In the genomic region with DNA sequence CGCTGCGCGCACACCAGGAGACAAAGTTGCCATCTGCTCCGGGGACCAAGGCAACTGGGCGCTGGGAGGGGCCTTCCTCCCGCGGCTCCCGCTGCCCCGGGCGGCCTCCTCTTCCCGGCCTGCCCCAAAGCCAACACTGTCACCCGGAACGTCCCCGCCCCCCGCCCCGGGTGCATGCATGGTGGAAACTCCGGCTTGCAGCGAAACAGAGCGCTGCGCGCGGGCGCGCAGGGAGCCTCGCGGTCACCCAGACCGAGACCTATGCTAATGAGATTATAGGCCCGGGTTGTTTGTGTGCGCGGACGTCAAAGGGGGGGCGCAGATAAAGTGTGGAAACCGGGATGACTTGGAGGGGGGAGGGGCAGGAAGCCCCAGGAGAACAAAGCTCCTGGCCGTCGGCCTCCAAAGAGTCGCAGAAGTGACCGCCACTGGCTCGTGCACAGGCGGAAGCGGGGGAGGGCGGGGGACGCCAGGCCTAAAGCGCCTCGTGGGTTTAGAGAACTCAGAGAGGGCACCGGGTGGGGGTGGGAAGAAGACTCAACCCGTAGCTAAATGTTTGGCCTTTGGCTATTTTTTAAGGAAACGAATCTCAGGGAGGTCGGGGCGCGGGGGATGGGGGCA, we compare ENCODE assay signal across 8 cellular contexts.
A peak's percentile ranks its signal among the peaks of the same experiment; 100 is the strongest.
DNase-seq lines count a peak whose midpoint lies in the region; ATAC-seq and TF ChIP-seq lines count a peak whose summit lies in the region.

No MANE protein-coding gene starts in this region.

- H3F3A ChIP-seq in neural progenitor cell (ENCODE audit: low read depth): peaks cover 57% of the 10 kb centered on the region

- H3K4me1 Mint-ChIP-seq in dendritic cell treated with granulocyte-macrophage colony-stimulating factor and Interleukin-4, amounts not matched to agents 40 ng/mL and 50 ng/mL, for 4 days (ENCODE audit: low read depth): peaks cover 55% of the 10 kb centered on the region
- H3K4me1 Mint-ChIP-seq in neural progenitor cell (peaks cover 44% of the 10 kb centered on the region), HFFc6 (ENCODE audit: low read depth) (peaks cover 10% of the 10 kb centered on the region; the same call in 1 of the 2 replicates)

- TF ChIP-seq CTCF in GM10266 (IDR thresholded peaks at IDR 0.05; ENCODE audit: control insufficient read depth, insufficient read depth, low read depth, missing control alignments) (no peak), Peyer's patch (IDR thresholded peaks at IDR 0.05) (no peak), neural progenitor cell (IDR thresholded peaks at IDR 0.05) (no peak), HFFc6 (IDR thresholded peaks at IDR 0.05) (no peak)

- no peak for ATAC-seq in HG02759 (IDR thresholded peaks at IDR 0.05; ENCODE audit: unreplicated experiment)

- H3K79me2 ChIP-seq in neural progenitor cell (ENCODE audit: low read depth): peaks cover 4% of the 10 kb centered on the region

- no peak overlapping the region for H2AFZ ChIP-seq in neural progenitor cell (replicated peaks)

- H3K4me3 ChIP-seq in Peyer's patch (peak overlapping the region in 3 of 4 donors; percentile 11 to 24 (median 18)), neural progenitor cell (peak overlapping the region; percentile 47)

- H3K27ac Mint-ChIP-seq in dendritic cell treated with granulocyte-macrophage colony-stimulating factor and Interleukin-4, amounts not matched to agents 40 ng/mL and 50 ng/mL, for 4 days: no peak overlapping the region
- no peak overlapping the region for H3K27ac Mint-ChIP-seq in neural progenitor cell
- H3K27ac Mint-ChIP-seq in HFFc6: no peak overlapping the region

- H3K36me3 Mint-ChIP-seq in dendritic cell treated with granulocyte-macrophage colony-stimulating factor and Interleukin-4, amounts not matched to agents 40 ng/mL and 50 ng/mL, for 4 days (ENCODE audit: low read depth): no peaks in the 10 kb centered on the region
- H3K36me3 Mint-ChIP-seq in neural progenitor cell: no peaks in the 10 kb centered on the region
- H3K36me3 Mint-ChIP-seq in HFFc6 (ENCODE audit: low read depth): no peaks in the 10 kb centered on the region

- no peaks in the 10 kb centered on the region for H3K36me3 ChIP-seq in Peyer's patch
- H3K36me3 ChIP-seq in neural progenitor cell: no peaks in the 10 kb centered on the region

- peak; percentile 39 for DNase-seq in GM10266 (ENCODE audit: extremely low spot score)
- DNase-seq in Peyer's patch: peak in 1 of 3 donors; percentile 50
- DNase-seq in neural progenitor cell (ENCODE audit: low spot score): peak; percentile 72
- no peak for DNase-seq in GF-D8 (lab: John Stamatoyannopoulos, UW)
- no peak for DNase-seq in NK-92 (lab: John Stamatoyannopoulos, UW; ENCODE audit: unreplicated experiment)
- no peak for DNase-seq in HFFc6

- H3K27me3 ChIP-seq in Peyer's patch (no peaks in the 10 kb centered on the region), neural progenitor cell (peaks cover 98% of the 10 kb centered on the region)

- H3K4me3 Mint-ChIP-seq in dendritic cell treated with granulocyte-macrophage colony-stimulating factor and Interleukin-4, amounts not matched to agents 40 ng/mL and 50 ng/mL, for 4 days: peak overlapping the region; percentile 65
- peak overlapping the region; percentile 81 for H3K4me3 Mint-ChIP-seq in neural progenitor cell
- H3K4me3 Mint-ChIP-seq in HFFc6: no peak overlapping the region

- H3K9me3 ChIP-seq in Peyer's patch (no peaks in the 10 kb centered on the region), neural progenitor cell (ENCODE audit: low read depth) (no peaks in the 10 kb centered on the region)

- H3K27me3 Mint-ChIP-seq in dendritic cell treated with granulocyte-macrophage colony-stimulating factor and Interleukin-4, amounts not matched to agents 40 ng/mL and 50 ng/mL, for 4 days: peaks cover 88% of the 10 kb centered on the region
- H3K27me3 Mint-ChIP-seq in neural progenitor cell (ENCODE audit: insufficient read depth, low read depth) (peaks cover 39% of the 10 kb centered on the region), HFFc6 (ENCODE audit: insufficient read depth) (peaks cover 10% of the 10 kb centered on the region)

- no peak overlapping the region for H3K9ac ChIP-seq in neural progenitor cell

- TF ChIP-seq POLR2A in Peyer's patch (IDR thresholded peaks at IDR 0.05): no peak

- peak overlapping the region; percentile 74 for H3K4me2 ChIP-seq in neural progenitor cell

- H4K20me1 ChIP-seq in neural progenitor cell (ENCODE audit: low read depth): no peaks in the 10 kb centered on the region

- H3K27ac ChIP-seq in Peyer's patch (no peak overlapping the region), neural progenitor cell (no peak overlapping the region)

- H3K9me3 Mint-ChIP-seq in dendritic cell treated with granulocyte-macrophage colony-stimulating factor and Interleukin-4, amounts not matched to agents 40 ng/mL and 50 ng/mL, for 4 days: no peaks in the 10 kb centered on the region
- H3K9me3 Mint-ChIP-seq in neural progenitor cell: peaks cover 12% of the 10 kb centered on the region
- no peaks in the 10 kb centered on the region for H3K9me3 Mint-ChIP-seq in HFFc6

- intact Hi-C loops in dendritic cell treated with granulocyte-macrophage colony-stimulating factor and Interleukin-4, amounts not matched to agents 40 ng/mL and 50 ng/mL, for 4 days (cut with micrococcal nuclease): no loop called here

- peaks cover 0 to 16% (median 8%) of the 10 kb centered on the region in 4 donors for H3K4me1 ChIP-seq in Peyer's patch
- H3K4me1 ChIP-seq in neural progenitor cell: peaks cover 49% of the 10 kb centered on the region

Comparison
In these comparisons a context has a peak if more than half of its experiments do, and no peak if none do; other contexts are left out.
1. DNase-seq: peak in GM10266 (single experiment) and neural progenitor cell (single experiment); none in GF-D8 (single experiment), NK-92 (single experiment) and HFFc6 (single experiment).